1 cellular context compared by ENCODE assay signal in the genomic region with DNA sequence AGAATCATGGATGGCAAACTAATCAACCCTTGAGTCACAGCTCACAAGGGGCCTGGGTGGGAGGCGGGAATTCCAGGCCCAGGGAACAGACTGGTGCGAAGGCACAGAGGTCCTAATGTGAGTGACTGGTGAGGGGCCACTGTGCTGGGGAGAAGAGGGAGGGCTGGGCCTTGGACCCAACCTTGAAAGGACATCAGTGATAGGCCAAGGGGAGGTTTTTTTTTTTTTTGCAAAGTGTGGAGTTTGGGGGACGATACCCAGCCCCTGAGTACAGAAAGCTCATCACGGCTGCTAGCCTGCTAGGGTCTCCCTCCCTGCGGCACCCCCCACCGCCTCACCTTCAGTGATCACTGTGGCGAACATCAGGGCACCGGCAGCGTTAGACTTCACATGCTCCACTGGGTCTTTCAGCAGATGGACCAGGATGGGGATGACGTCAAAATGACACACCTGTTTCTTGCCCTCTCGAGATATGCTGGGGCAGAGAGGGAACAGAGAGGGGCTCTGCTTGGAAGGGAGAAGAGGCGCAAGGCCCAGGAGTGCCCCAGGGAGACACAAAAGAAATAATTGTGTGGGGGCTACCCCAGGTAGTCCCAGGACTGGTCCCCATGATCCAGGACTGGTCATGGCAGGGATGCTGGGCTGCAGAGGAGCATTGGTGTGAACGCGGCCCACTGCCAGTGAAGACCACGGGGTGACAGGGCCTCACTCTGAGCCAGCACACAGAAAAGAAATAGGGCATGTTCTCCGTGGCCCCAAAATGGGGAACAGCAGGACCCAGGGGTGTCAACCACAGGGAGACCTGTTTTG.
TF ChIP-seq lines count a peak whose summit lies in the region.

No MANE protein-coding gene starts in this region.

TF ChIP-seq in WTC11, 78 proteins besides CTCF, POLR2A, EP300 and RAD21 (continued from another document):
- TF ChIP-seq, protein P1, sequence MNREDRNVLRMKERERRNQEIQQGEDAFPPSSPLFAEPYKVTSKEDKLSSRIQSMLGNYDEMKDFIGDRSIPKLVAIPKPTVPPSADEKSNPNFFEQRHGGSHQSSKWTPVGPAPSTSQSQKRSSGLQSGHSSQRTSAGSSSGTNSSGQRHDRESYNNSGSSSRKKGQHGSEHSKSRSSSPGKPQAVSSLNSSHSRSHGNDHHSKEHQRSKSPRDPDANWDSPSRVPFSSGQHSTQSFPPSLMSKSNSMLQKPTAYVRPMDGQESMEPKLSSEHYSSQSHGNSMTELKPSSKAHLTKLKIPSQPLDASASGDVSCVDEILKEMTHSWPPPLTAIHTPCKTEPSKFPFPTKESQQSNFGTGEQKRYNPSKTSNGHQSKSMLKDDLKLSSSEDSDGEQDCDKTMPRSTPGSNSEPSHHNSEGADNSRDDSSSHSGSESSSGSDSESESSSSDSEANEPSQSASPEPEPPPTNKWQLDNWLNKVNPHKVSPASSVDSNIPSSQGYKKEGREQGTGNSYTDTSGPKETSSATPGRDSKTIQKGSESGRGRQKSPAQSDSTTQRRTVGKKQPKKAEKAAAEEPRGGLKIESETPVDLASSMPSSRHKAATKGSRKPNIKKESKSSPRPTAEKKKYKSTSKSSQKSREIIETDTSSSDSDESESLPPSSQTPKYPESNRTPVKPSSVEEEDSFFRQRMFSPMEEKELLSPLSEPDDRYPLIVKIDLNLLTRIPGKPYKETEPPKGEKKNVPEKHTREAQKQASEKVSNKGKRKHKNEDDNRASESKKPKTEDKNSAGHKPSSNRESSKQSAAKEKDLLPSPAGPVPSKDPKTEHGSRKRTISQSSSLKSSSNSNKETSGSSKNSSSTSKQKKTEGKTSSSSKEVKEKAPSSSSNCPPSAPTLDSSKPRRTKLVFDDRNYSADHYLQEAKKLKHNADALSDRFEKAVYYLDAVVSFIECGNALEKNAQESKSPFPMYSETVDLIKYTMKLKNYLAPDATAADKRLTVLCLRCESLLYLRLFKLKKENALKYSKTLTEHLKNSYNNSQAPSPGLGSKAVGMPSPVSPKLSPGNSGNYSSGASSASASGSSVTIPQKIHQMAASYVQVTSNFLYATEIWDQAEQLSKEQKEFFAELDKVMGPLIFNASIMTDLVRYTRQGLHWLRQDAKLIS (CRISPR knock-in tag; IDR thresholded peaks at IDR 0.05; ENCODE audit: borderline replicate concordance): no peak
